26 cellular contexts compared by ENCODE assay signal in genomic region chr6:136652656-136653055, GRCh38.
"Had no signal": no experiment of that assay in that cellular context is flagged by ENCODE, and none has a peak within 500 bp of the region (broad histone marks: within the 10 kb centered on the region; RNA-seq: fewer than 3 reads in every experiment).

No MANE protein-coding gene starts in this region.

- H3K4me1 ChIP-seq: neural progenitor cell, prostate gland, uterus had no signal

- H3K4me3 Mint-ChIP-seq: memory B cell; nephron; neural progenitor cell; stimulated activated effector memory CD8-positive, alpha-beta T cell treated with anti-CD3 and anti-CD28 coated beads, Interleukin-12 subunit alpha, Interleukin-12 subunit beta, amount 100 ng/mL, for 72 hours had no signal

- H3K9me3 Mint-ChIP-seq: memory B cell; nephron; neural progenitor cell; stimulated activated effector memory CD8-positive, alpha-beta T cell treated with anti-CD3 and anti-CD28 coated beads, Interleukin-12 subunit alpha, Interleukin-12 subunit beta, amount 100 ng/mL, for 72 hours had no signal

- H3K27ac ChIP-seq: coronary artery, esophagus muscularis mucosa, foreskin keratinocyte, gastroesophageal sphincter, heart left ventricle, hepatocyte, neural progenitor cell, right atrium auricular region, thoracic aorta, tibial nerve, uterus had no signal

- H3K36me3 ChIP-seq: neural progenitor cell, prostate gland, right atrium auricular region, tibial nerve, uterus had no signal

- H3K4me2 ChIP-seq: hepatocyte, neural progenitor cell, smooth muscle cell had no signal

- H3K36me3 Mint-ChIP-seq: neural progenitor cell had no signal

- H2AFZ ChIP-seq: hepatocyte, neural progenitor cell had no signal

- H3K27ac Mint-ChIP-seq: memory B cell; nephron; neural progenitor cell; stimulated activated effector memory CD8-positive, alpha-beta T cell treated with anti-CD3 and anti-CD28 coated beads, Interleukin-12 subunit alpha, Interleukin-12 subunit beta, amount 100 ng/mL, for 72 hours had no signal

- H3K27me3 Mint-ChIP-seq: memory B cell had no signal

- ATAC-seq: foreskin keratinocyte; gastroesophageal sphincter; heart left ventricle; left colon; sciatic nerve; stimulated activated effector memory CD8-positive, alpha-beta T cell treated with anti-CD3 and anti-CD28 coated beads, Interleukin-12 subunit alpha, Interleukin-12 subunit beta, amount 100 ng/mL, for 72 hours had no signal

- DNase-seq: dermis blood vessel endothelial cell; effector memory CD4-positive, alpha-beta T cell; foreskin keratinocyte; heart left ventricle; left colon; stimulated activated CD4-positive, alpha-beta T cell treated with anti-CD3 and anti-CD28 coated beads, Interleukin-2, amount 100 ng/mL, for 24 hours; stimulated activated CD4-positive, alpha-beta T cell treated with anti-CD3 and anti-CD28 coated beads, Interleukin-4, amount 100 ng/mL, for 24 hours; stimulated activated naive CD4-positive, alpha-beta T cell treated with Interleukin-2 at 50 U/mL for 16 hours; substantia nigra; upper lobe of left lung; uterus had no signal

- H3K27me3 ChIP-seq: esophagus muscularis mucosa, foreskin keratinocyte, gastroesophageal sphincter, heart left ventricle, hepatocyte, neural progenitor cell, right atrium auricular region, tibial nerve, upper lobe of left lung, uterus had no signal

- H3K79me2 ChIP-seq: hepatocyte had no signal

- H3K9me3 ChIP-seq: esophagus muscularis mucosa, gastroesophageal sphincter, heart left ventricle, prostate gland, right atrium auricular region, thoracic aorta, tibial nerve, upper lobe of left lung, uterus had no signal

- H3K4me1 Mint-ChIP-seq: memory B cell; stimulated activated effector memory CD8-positive, alpha-beta T cell treated with anti-CD3 and anti-CD28 coated beads, Interleukin-12 subunit alpha, Interleukin-12 subunit beta, amount 100 ng/mL, for 72 hours had no signal

- H3K4me3 ChIP-seq: coronary artery, esophagus muscularis mucosa, gastroesophageal sphincter, heart left ventricle, hepatocyte, lung, neural progenitor cell, prostate gland, right atrium auricular region, smooth muscle cell, thoracic aorta, tibial nerve, upper lobe of left lung, uterus had no signal
